ENCODE assay signal across 8 cellular contexts in genomic region chr7:74255461-74255860, GRCh38. TPM values are rescaled to one million over a fixed set of nuclear protein-coding genes. Genes with fewer than 3 reads are reported as not detected.
DNase-seq lines count a peak whose midpoint lies in the region; FAIRE-seq and TF ChIP-seq lines count a peak whose summit lies in the region.
"Not testable (repeated sequence)": the region's sequence is repeated elsewhere in the genome, so short reads cannot be mapped to it uniquely, and the experiment has no call there.

No MANE protein-coding gene starts in this region.

- not testable (repeated sequence) for TF ChIP-seq CTCF in 22Rv1 (IDR thresholded peaks at IDR 0.05); brain microvascular endothelial cell (IDR thresholded peaks at IDR 0.05; ENCODE audit: low read depth, low read length, missing control alignments); fibroblast of the aortic adventitia (IDR thresholded peaks at IDR 0.05; ENCODE audit: insufficient read depth, low read length); mesothelial cell of epicardium (IDR thresholded peaks at IDR 0.05; ENCODE audit: unreplicated experiment); retinal pigment epithelial cell (conservative IDR thresholded peaks at IDR 0.05; ENCODE audit: low read depth, low read length)

- DNase-seq in GM18507 (ENCODE audit: extremely low spot score, insufficient read length, low read depth); NT2/D1 (ENCODE audit: low read depth, low spot score); activated CD4-positive, alpha-beta memory T cell treated with anti-CD3 and anti-CD28 coated beads, Interleukin-2, amount 10 ng/mL, durations not matched to agents 7 days and 5 days; brain microvascular endothelial cell; fibroblast of the aortic adventitia (ENCODE audit: low read depth); mesothelial cell of epicardium (ENCODE audit: low spot score in 2 of 2, unreplicated experiment in 2 of 2); retinal pigment epithelial cell (ENCODE audit: low read depth): not testable (repeated sequence)

- H3K27me3 Mint-ChIP-seq in activated CD4-positive, alpha-beta memory T cell treated with anti-CD3 and anti-CD28 coated beads, Interleukin-2, amount 10 ng/mL, durations not matched to agents 7 days and 5 days; mesothelial cell of epicardium (ENCODE audit: low read depth): not testable (repeated sequence)

- not testable (repeated sequence) for H3K4me1 ChIP-seq in NT2/D1 (ENCODE audit: insufficient read depth, insufficient read length)

- H3K4me3 Mint-ChIP-seq in activated CD4-positive, alpha-beta memory T cell treated with anti-CD3 and anti-CD28 coated beads, Interleukin-2, amount 10 ng/mL, durations not matched to agents 7 days and 5 days: peak overlapping the region; percentile 92
- peak overlapping the region; percentile 95 for H3K4me3 Mint-ChIP-seq in mesothelial cell of epicardium

- in situ Hi-C loops in brain microvascular endothelial cell (cut with HindIII; ENCODE audit: low pct_ligation_motif_present, low sequenced_read_pairs): not testable (repeated sequence)

- H3K36me3 ChIP-seq in NT2/D1 (ENCODE audit: insufficient read depth, insufficient read length, low read length): peaks cover 17% of the 10 kb centered on the region
- H3K36me3 ChIP-seq in brain microvascular endothelial cell (replicated peaks): not testable (repeated sequence)

- peaks cover 38% of the 10 kb centered on the region for H3K4me1 Mint-ChIP-seq in activated CD4-positive, alpha-beta memory T cell treated with anti-CD3 and anti-CD28 coated beads, Interleukin-2, amount 10 ng/mL, durations not matched to agents 7 days and 5 days
- peaks cover 16% of the 10 kb centered on the region for H3K4me1 Mint-ChIP-seq in mesothelial cell of epicardium

- CTCF ChIA-PET in activated CD4-positive, alpha-beta memory T cell treated with anti-CD3 and anti-CD28 coated beads, Interleukin-2, amount 10 ng/mL, durations not matched to agents 7 days and 5 days (lab: Charles Lee): interaction anchor here (1.4 to 2.6 kb wide), 2 partner anchors 49 to 145 kb away, joined by 4 to 12 read pairs; no protein-coding TSS in a partner anchor

- H3K9me3 Mint-ChIP-seq in activated CD4-positive, alpha-beta memory T cell treated with anti-CD3 and anti-CD28 coated beads, Interleukin-2, amount 10 ng/mL, durations not matched to agents 7 days and 5 days; mesothelial cell of epicardium: not testable (repeated sequence)

- H3K4me3 ChIP-seq in NT2/D1 (ENCODE audit: insufficient read length, low read depth): peak overlapping the region; percentile 95
- not testable (repeated sequence) for H3K4me3 ChIP-seq in brain microvascular endothelial cell (ENCODE audit: low read depth, low read length)
- peak overlapping the region; percentile 98 for H3K4me3 ChIP-seq in fibroblast of the aortic adventitia (ENCODE audit: low read depth, low read length)
- H3K4me3 ChIP-seq in retinal pigment epithelial cell (ENCODE audit: low read length): peak overlapping the region; percentile 94

- H3K27ac ChIP-seq in 22Rv1 (peak overlapping the region; percentile 92), brain microvascular endothelial cell (peak overlapping the region; percentile 95)

- not testable (repeated sequence) for H3K27ac Mint-ChIP-seq in activated CD4-positive, alpha-beta memory T cell treated with anti-CD3 and anti-CD28 coated beads, Interleukin-2, amount 10 ng/mL, durations not matched to agents 7 days and 5 days; mesothelial cell of epicardium

- H3K27me3 ChIP-seq in NT2/D1 (ENCODE audit: insufficient read depth, insufficient read length); brain microvascular endothelial cell (replicated peaks): not testable (repeated sequence)

- H3K36me3 Mint-ChIP-seq in activated CD4-positive, alpha-beta memory T cell treated with anti-CD3 and anti-CD28 coated beads, Interleukin-2, amount 10 ng/mL, durations not matched to agents 7 days and 5 days (ENCODE audit: low read depth): peaks cover 21% of the 10 kb centered on the region
- H3K36me3 Mint-ChIP-seq in mesothelial cell of epicardium: peaks cover 10% of the 10 kb centered on the region

- H3K9me3 ChIP-seq in NT2/D1 (ENCODE audit: insufficient read depth, low read length): not testable (repeated sequence)

- POLR2A ChIA-PET in activated CD4-positive, alpha-beta memory T cell treated with anti-CD3 and anti-CD28 coated beads, Interleukin-2, amount 10 ng/mL, durations not matched to agents 7 days and 5 days (lab: Charles Lee): interaction anchor here (1.4 kb wide), 1 partner anchor 19 kb away, joined by 4 read pairs; no protein-coding TSS in a partner anchor

- peak overlapping the region; percentile 96 for H3K9ac ChIP-seq in NT2/D1 (ENCODE audit: insufficient read length, low read depth)

- FAIRE-seq in GM18507 (lab: Jason Lieb, UNC): peak; percentile 57

RNA-seq across cellular contexts. Expression of gene RFC2, which starts 1.3 kb away (rescaled TPM):
- total RNA-seq in activated CD4-positive, alpha-beta memory T cell treated with anti-CD3 and anti-CD28 coated beads, Interleukin-2, amount 10 ng/mL, durations not matched to agents 7 days and 5 days: 10 to 100 TPM; 52.5 to 55.9 TPM
- total RNA-seq in fibroblast of the aortic adventitia (ENCODE audit: low replicate concordance) (2.5 and 39.0 TPM in 2 replicates), mesothelial cell of epicardium (25.8 to 30.0 TPM (median 25.8 TPM) in 3 replicates)

RNA-seq across cellular contexts. Expression of gene CLIP2, which starts 33.7 kb away (rescaled TPM):
- total RNA-seq in activated CD4-positive, alpha-beta memory T cell treated with anti-CD3 and anti-CD28 coated beads, Interleukin-2, amount 10 ng/mL, durations not matched to agents 7 days and 5 days: 1 to 10 TPM; 1.6 TPM
- total RNA-seq in fibroblast of the aortic adventitia (ENCODE audit: low replicate concordance) (31.9 and 89.9 TPM in 2 replicates), mesothelial cell of epicardium (34.1 to 40.8 TPM (median 40.2 TPM) in 3 replicates)

RNA-seq across cellular contexts. Expression of gene LAT2, which starts 45.7 kb away (rescaled TPM):
- total RNA-seq in activated CD4-positive, alpha-beta memory T cell treated with anti-CD3 and anti-CD28 coated beads, Interleukin-2, amount 10 ng/mL, durations not matched to agents 7 days and 5 days: 10 to 100 TPM; 31.1 to 32.5 TPM
- 0.18 TPM in 1 of 2 replicates, not detected in the other for total RNA-seq in fibroblast of the aortic adventitia (ENCODE audit: low replicate concordance)
- 0.34 to 1.0 TPM (median 0.51 TPM) in 3 replicates for total RNA-seq in mesothelial cell of epicardium

Comparison
In these comparisons a context has a peak if more than half of its experiments do, and no peak if none do; other contexts are left out.
1. RNA of gene CLIP2, which starts 33.7 kb away (total RNA-seq): 34.1 to 40.8 TPM in mesothelial cell of epicardium and 31.9 to 89.9 TPM in fibroblast of the aortic adventitia; 1.6 TPM in activated CD4-positive, alpha-beta memory T cell treated with anti-CD3 and anti-CD28 coated beads, Interleukin-2, amount 10 ng/mL, durations not matched to agents 7 days and 5 days; every median in the first group is over 10 times any median in the second.
2. RNA of gene LAT2, which starts 45.7 kb away (total RNA-seq): 31.1 to 32.5 TPM in activated CD4-positive, alpha-beta memory T cell treated with anti-CD3 and anti-CD28 coated beads, Interleukin-2, amount 10 ng/mL, durations not matched to agents 7 days and 5 days; 0.34 to 1.0 TPM in mesothelial cell of epicardium and 0.18 TPM in fibroblast of the aortic adventitia; every median in the first group is over 10 times any median in the second.